1 cellular context compared by ENCODE assay signal in the genomic region with DNA sequence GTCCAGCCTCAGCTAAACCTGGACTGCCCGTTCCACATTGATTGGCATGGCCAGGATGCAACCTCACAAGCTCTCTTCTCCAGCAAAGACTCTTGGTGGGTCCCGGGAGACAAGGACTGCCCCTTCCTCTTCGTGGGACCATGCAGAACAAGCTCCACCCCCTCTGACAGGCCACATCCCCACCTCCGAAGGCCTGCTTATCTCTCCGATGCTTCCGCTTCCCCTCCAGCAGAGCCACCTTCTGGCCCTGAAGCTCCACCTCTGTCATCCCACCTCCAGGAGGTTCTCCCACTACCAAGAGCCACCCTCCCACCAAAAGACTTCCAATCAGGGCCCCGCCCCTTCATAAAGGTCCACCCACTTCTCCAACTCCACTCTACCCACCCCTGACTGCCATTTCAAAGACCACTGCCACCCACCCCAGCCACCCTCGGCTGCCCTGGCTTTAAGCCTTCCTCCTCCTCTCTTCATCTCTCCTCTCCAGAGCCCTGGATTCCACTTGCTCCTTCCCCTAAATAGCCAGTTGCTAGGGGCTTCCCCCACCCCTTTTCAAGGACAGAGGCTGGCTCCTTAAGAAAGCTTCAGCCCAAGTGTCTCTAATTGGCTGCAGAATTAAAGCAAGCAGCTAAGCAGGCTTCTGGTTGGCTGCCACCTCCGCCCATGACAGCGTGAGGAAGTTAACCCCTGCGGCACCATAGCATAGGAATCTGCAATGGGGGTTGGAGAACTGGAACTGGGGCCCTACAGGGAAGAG.
A peak's percentile ranks its signal among the peaks of the same experiment; 100 is the strongest.
TF ChIP-seq lines count a peak whose summit lies in the region.

No MANE protein-coding gene starts in this region.

TF ChIP-seq in K562, 482 proteins besides CTCF, POLR2A, EP300 and RAD21 (continued from another document and continues in another):
- TF ChIP-seq ZNF280B (CRISPR knock-in tag; IDR thresholded peaks at IDR 0.05) (no peak), TGIF2 (CRISPR knock-in tag; IDR thresholded peaks at IDR 0.05) (no peak), ZNF318 (IDR thresholded peaks at IDR 0.05; ENCODE audit: borderline replicate concordance in 1 of 2, low read depth in 1 of 2) (no peak), LEF1 (IDR thresholded peaks at IDR 0.05) (0 out of 2 replicates have a peak, but pooled peaks have one; percentile 35), CBFB (CRISPR knock-in tag; IDR thresholded peaks at IDR 0.05) (no peak), NFIC (IDR thresholded peaks at IDR 0.05) (no peak), ZC3H8 (IDR thresholded peaks at IDR 0.05) (no peak), STAT5B (CRISPR knock-in tag; IDR thresholded peaks at IDR 0.05) (no peak), POLR2AphosphoS2 (IDR thresholded peaks at IDR 0.05; ENCODE audit: low read length) (no peak), LARP7 (IDR thresholded peaks at IDR 0.05) (0 out of 2 replicates have a peak, but pooled peaks have one; percentile 50), ZNF785 (CRISPR knock-in tag; IDR thresholded peaks at IDR 0.05) (no peak), STAG1 (CRISPR knock-in tag; IDR thresholded peaks at IDR 0.05; ENCODE audit: borderline replicate concordance) (no peak), TFE3 (CRISPR knock-in tag; IDR thresholded peaks at IDR 0.05) (no peak), TAF9B (IDR thresholded peaks at IDR 0.05; ENCODE audit: partially characterized antibody) (no peak), MAX (CRISPR knock-in tag; IDR thresholded peaks at IDR 0.05) (no peak; the same call in 1 of the 2 replicates), ZNF3 (CRISPR knock-in tag; IDR thresholded peaks at IDR 0.05) (no peak), ZNF398 (CRISPR knock-in tag; IDR thresholded peaks at IDR 0.05) (no peak), NBN (IDR thresholded peaks at IDR 0.05; ENCODE audit: low read depth) (no peak; the same call in none of the 2 replicates), PHF20 (IDR thresholded peaks at IDR 0.05; ENCODE audit: partially characterized antibody) (no peak), SMARCE1 (IDR thresholded peaks at IDR 0.05) (peak; percentile 55; the same call in 1 of the 2 replicates), NFYB (IDR thresholded peaks at IDR 0.05; ENCODE audit: extremely low read depth, insufficient read length) (peak; percentile 97), SAP30 (IDR thresholded peaks at IDR 0.05; ENCODE audit: borderline replicate concordance, insufficient read depth, low read depth, low read length, poor library complexity, severe bottlenecking) (no peak), ELF4 (CRISPR knock-in tag; IDR thresholded peaks at IDR 0.05) (0 out of 2 replicates have a peak, but pooled peaks have one; percentile 34), U2AF1 (optimal IDR thresholded peaks at IDR 0.05; ENCODE audit: low read depth, low read length) (no peak), TEAD2 (tag; IDR thresholded peaks at IDR 0.05) (no peak), CXXC5 (CRISPR knock-in tag; IDR thresholded peaks at IDR 0.05) (peak; percentile 44), YBX1 (IDR thresholded peaks at IDR 0.05) (no peak), RAD51 (IDR thresholded peaks at IDR 0.05; ENCODE audit: borderline replicate concordance, low read depth) (no peak), FOSL1 (tag; conservative IDR thresholded peaks at IDR 0.05) (no peak), PRMT5 (CRISPR knock-in tag; IDR thresholded peaks at IDR 0.05) (no peak)
- TF ChIP-seq, protein P1, sequence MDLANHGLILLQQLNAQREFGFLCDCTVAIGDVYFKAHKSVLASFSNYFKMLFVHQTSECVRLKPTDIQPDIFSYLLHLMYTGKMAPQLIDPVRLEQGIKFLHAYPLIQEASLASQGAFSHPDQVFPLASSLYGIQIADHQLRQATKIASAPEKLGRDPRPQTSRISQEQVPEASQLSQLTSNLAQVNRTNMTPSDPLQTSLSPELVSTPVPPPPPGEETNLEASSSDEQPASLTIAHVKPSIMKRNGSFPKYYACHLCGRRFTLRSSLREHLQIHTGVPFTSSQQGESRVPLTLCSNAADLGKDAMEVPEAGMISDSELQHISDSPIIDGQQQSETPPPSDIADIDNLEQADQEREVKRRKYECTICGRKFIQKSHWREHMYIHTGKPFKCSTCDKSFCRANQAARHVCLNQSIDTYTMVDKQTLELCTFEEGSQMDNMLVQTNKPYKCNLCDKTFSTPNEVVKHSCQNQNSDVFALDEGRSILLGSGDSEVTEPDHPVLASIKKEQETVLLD (IDR thresholded peaks at IDR 0.05) = peak; percentile 31; the same call in 1 of the 2 replicates
- TF ChIP-seq, protein P2, sequence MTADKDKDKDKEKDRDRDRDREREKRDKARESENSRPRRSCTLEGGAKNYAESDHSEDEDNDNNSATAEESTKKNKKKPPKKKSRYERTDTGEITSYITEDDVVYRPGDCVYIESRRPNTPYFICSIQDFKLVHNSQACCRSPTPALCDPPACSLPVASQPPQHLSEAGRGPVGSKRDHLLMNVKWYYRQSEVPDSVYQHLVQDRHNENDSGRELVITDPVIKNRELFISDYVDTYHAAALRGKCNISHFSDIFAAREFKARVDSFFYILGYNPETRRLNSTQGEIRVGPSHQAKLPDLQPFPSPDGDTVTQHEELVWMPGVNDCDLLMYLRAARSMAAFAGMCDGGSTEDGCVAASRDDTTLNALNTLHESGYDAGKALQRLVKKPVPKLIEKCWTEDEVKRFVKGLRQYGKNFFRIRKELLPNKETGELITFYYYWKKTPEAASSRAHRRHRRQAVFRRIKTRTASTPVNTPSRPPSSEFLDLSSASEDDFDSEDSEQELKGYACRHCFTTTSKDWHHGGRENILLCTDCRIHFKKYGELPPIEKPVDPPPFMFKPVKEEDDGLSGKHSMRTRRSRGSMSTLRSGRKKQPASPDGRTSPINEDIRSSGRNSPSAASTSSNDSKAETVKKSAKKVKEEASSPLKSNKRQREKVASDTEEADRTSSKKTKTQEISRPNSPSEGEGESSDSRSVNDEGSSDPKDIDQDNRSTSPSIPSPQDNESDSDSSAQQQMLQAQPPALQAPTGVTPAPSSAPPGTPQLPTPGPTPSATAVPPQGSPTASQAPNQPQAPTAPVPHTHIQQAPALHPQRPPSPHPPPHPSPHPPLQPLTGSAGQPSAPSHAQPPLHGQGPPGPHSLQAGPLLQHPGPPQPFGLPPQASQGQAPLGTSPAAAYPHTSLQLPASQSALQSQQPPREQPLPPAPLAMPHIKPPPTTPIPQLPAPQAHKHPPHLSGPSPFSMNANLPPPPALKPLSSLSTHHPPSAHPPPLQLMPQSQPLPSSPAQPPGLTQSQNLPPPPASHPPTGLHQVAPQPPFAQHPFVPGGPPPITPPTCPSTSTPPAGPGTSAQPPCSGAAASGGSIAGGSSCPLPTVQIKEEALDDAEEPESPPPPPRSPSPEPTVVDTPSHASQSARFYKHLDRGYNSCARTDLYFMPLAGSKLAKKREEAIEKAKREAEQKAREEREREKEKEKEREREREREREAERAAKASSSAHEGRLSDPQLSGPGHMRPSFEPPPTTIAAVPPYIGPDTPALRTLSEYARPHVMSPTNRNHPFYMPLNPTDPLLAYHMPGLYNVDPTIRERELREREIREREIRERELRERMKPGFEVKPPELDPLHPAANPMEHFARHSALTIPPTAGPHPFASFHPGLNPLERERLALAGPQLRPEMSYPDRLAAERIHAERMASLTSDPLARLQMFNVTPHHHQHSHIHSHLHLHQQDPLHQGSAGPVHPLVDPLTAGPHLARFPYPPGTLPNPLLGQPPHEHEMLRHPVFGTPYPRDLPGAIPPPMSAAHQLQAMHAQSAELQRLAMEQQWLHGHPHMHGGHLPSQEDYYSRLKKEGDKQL (CRISPR knock-in tag; IDR thresholded peaks at IDR 0.05; ENCODE audit: borderline replicate concordance) = no peak
- TF ChIP-seq, protein P3, sequence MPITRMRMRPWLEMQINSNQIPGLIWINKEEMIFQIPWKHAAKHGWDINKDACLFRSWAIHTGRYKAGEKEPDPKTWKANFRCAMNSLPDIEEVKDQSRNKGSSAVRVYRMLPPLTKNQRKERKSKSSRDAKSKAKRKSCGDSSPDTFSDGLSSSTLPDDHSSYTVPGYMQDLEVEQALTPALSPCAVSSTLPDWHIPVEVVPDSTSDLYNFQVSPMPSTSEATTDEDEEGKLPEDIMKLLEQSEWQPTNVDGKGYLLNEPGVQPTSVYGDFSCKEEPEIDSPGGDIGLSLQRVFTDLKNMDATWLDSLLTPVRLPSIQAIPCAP (CRISPR knock-in tag; IDR thresholded peaks at IDR 0.05; ENCODE audit: borderline replicate concordance) = no peak
